ENCODE assay signal across 7 cellular contexts in genomic region chr1:8217011-8217711, GRCh38.
A peak's percentile ranks its signal among the peaks of the same experiment; 100 is the strongest.
DNase-seq lines count a peak whose midpoint lies in the region; ATAC-seq and TF ChIP-seq lines count a peak whose summit lies in the region.

No MANE protein-coding gene starts in this region.

- no peak overlapping the region for H3K9ac ChIP-seq in mammary epithelial cell (ENCODE audit: insufficient read depth, low read length)

- H3K4me1 ChIP-seq in mammary epithelial cell (ENCODE audit: insufficient read depth, low read length) (peaks cover 31% of the 10 kb centered on the region), left lung (peaks cover 9 to 57% of the 10 kb centered on the region in 2 donors), suprapubic skin (peaks cover 29% of the 10 kb centered on the region)

- H3K36me3 ChIP-seq in mammary epithelial cell (ENCODE audit: insufficient read depth, low read length): no peaks in the 10 kb centered on the region
- H3K36me3 ChIP-seq in left lung: no peaks in the 10 kb centered on the region
- H3K36me3 ChIP-seq in suprapubic skin: no peaks in the 10 kb centered on the region

- TF ChIP-seq EP300 in suprapubic skin (IDR thresholded peaks at IDR 0.05): no peak

- H3K27ac ChIP-seq in mammary epithelial cell (ENCODE audit: insufficient read depth, low read depth, low read length) (no peak overlapping the region), left lung (peak overlapping the region; percentile 65 to 74), suprapubic skin (peak overlapping the region; percentile 8)

- no peak for TF ChIP-seq POLR2A in suprapubic skin (IDR thresholded peaks at IDR 0.05)

- POLR2A ChIA-PET in HEK293T (lab: Yijun Ruan, JAX): no interaction called here

- H3K9me3 ChIP-seq in mammary epithelial cell (replicated peaks; ENCODE audit: insufficient read depth, low read length) (no peaks in the 10 kb centered on the region), left lung (no peaks in the 10 kb centered on the region), suprapubic skin (no peaks in the 10 kb centered on the region)

- peak overlapping the region in 1 of 3 experiments; percentile 6 for H3K4me3 ChIP-seq in mammary epithelial cell (replicated peaks in 1 of 3; ENCODE audit: insufficient read depth in 1 of 3, low read depth in 2 of 3, low read length in 3 of 3)
- H3K4me3 ChIP-seq in left lung: peak overlapping the region; percentile 28 to 36
- H3K4me3 ChIP-seq in suprapubic skin: peak overlapping the region; percentile 58

- WGBS in mammary epithelial cell (ENCODE audit: low coverage, missing lambda C conversion rate): 22% methylated on average over 15 of the region's 70 CpGs
- WGBS in suprapubic skin: 19% methylated on average over 24 of the region's 70 CpGs

- peak overlapping the region; percentile 95 for H2AFZ ChIP-seq in mammary epithelial cell (ENCODE audit: low read depth, low read length)

- H3K79me2 ChIP-seq in mammary epithelial cell (ENCODE audit: insufficient read depth, low read length): no peaks in the 10 kb centered on the region

- in situ Hi-C loops in mammary epithelial cell (cut with MboI; ENCODE audit: low sequenced_read_pairs in 2 of 2): no loop called here

- H4K20me1 ChIP-seq in mammary epithelial cell (ENCODE audit: insufficient read depth, low read length): no peaks in the 10 kb centered on the region

- no peak for TF ChIP-seq CTCF in mammary epithelial cell (conservative IDR thresholded peaks at IDR 0.05 in 1 of 2, IDR thresholded peaks at IDR 0.05 in 1 of 2; ENCODE audit: extremely low read depth in 1 of 2, insufficient read depth in 1 of 2, low read depth in 1 of 2, low read length in 2 of 2)
- TF ChIP-seq CTCF in left lung (IDR thresholded peaks at IDR 0.05): no peak
- TF ChIP-seq CTCF in suprapubic skin (IDR thresholded peaks at IDR 0.05): no peak

- DNase-seq in RPMI7951 (ENCODE audit: low read depth) (peak; percentile 65), mammary epithelial cell (no peak), left lung (peak in 1 of 2 donors; percentile 89), suprapubic skin (ENCODE audit: low spot score in 2 of 2) (no peak), activated gamma-delta T cell (lab: John Stamatoyannopoulos, UW) (no peak), NCI-H2171 (lab: John Stamatoyannopoulos, UW) (no peak), HEK293T (ENCODE audit: extremely low spot score) (no peak)

- dilution Hi-C loops in mammary epithelial cell (cut with HindIII; ENCODE audit: low sequenced_read_pairs): no loop called here

- H3K4me2 ChIP-seq in mammary epithelial cell (ENCODE audit: insufficient read depth, low read depth, low read length): peak overlapping the region; percentile 55

- peak; percentile 80 for ATAC-seq in left lung

- no TSS peak for BruUV-seq in mammary epithelial cell (replicated peaks; lab: Mats Ljungman, UMichigan)

- CTCF ChIA-PET in mammary epithelial cell (lab: Charles Lee; ENCODE audit: low non-redundant PET) (no interaction called here), HEK293T (lab: Yijun Ruan, JAX) (no interaction called here)

- intact Hi-C loops in mammary epithelial cell (cut with micrococcal nuclease): no loop called here
- intact Hi-C loops in left lung (cut with DNase I): no loop called here

- H3K27me3 ChIP-seq in mammary epithelial cell (ENCODE audit: insufficient read depth, low read length): no peaks in the 10 kb centered on the region
- H3K27me3 ChIP-seq in left lung: peaks cover 0 to 10% of the 10 kb centered on the region in 2 donors
- no peaks in the 10 kb centered on the region for H3K27me3 ChIP-seq in suprapubic skin

TF ChIP-seq in HEK293T, 16 proteins besides CTCF, POLR2A, EP300 and RAD21:
- no peak for TF ChIP-seq PKNOX1 (IDR thresholded peaks at IDR 0.05)
- TF ChIP-seq BHLHE40 (IDR thresholded peaks at IDR 0.05; ENCODE audit: borderline replicate concordance): no peak
- TF ChIP-seq FOXK2 (IDR thresholded peaks at IDR 0.05): no peak
- no peak for TF ChIP-seq FOXM1 (IDR thresholded peaks at IDR 0.05; ENCODE audit: borderline replicate concordance)
- no peak for TF ChIP-seq FOXA1 (IDR thresholded peaks at IDR 0.05)
- no peak for TF ChIP-seq L3MBTL2 (conservative IDR thresholded peaks at IDR 0.05)
- TF ChIP-seq NFRKB (IDR thresholded peaks at IDR 0.05): no peak
- TF ChIP-seq SP1 (IDR thresholded peaks at IDR 0.05): no peak
- no peak for TF ChIP-seq ELF4 (IDR thresholded peaks at IDR 0.05)
- TF ChIP-seq SUZ12 (IDR thresholded peaks at IDR 0.05): no peak
- TF ChIP-seq LEF1 (IDR thresholded peaks at IDR 0.05; ENCODE audit: borderline replicate concordance): no peak
- TF ChIP-seq ARNT (IDR thresholded peaks at IDR 0.05): no peak
- TF ChIP-seq HDGF (IDR thresholded peaks at IDR 0.05; ENCODE audit: borderline replicate concordance): no peak
- TF ChIP-seq CTBP1 (IDR thresholded peaks at IDR 0.05; ENCODE audit: borderline replicate concordance): no peak
- no peak for TF ChIP-seq ZNF384 (IDR thresholded peaks at IDR 0.05)
- TF ChIP-seq TARDBP (IDR thresholded peaks at IDR 0.05): no peak
